ENCODE assay signal across 8 cellular contexts in the genomic region with DNA sequence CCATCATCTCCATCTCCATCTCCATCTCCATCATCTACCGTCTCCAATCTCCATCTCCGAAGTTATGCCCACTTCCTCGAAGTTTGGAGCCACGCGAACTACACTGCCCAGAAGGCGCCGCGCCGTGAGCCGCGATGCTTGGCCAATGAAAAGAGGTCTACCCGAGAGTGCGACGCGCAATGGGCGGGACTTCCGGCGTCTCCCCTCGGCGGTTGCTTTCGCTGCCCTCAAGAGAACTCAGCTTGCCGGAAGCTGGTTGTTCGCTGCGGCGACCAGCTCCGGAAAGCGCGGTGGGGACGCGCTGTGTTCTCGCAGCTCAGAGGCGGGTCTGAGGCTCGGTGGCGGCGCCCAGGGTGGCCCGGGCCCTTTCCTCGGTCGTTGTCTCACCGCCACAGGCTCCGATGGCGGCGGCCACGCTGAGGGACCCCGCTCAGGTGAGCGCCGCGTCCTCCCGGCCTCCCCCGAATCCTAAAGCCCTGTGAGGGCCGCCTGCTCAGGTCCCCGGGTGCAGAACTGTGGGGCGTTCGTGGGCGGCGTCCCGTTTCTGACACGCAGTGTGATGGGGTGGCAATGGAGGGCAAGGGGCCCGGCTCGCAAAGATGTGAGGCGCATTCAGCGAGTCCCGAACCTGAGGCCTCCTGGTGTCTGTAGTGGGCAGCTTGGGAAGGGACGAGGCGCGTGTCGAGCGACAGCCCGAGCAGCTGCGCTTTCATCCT. TPM values are rescaled to one million over a fixed set of nuclear protein-coding genes. Genes with fewer than 3 reads are reported as not detected.
A peak's percentile ranks its signal among the peaks of the same experiment; 100 is the strongest.
DNase-seq lines count a peak whose midpoint lies in the region; ATAC-seq and TF ChIP-seq lines count a peak whose summit lies in the region.
"Not testable (repeated sequence)": the region's sequence is repeated elsewhere in the genome, so short reads cannot be mapped to it uniquely, and the experiment has no call there.

A gene (plus strand): TSS at position 259 of the 716 bp plus-strand sequence. CDS start 143 bp downstream, at position 402.

- H3K9me3 ChIP-seq in colonic mucosa, result not testable (repeated sequence)

- not testable (repeated sequence) for H3K36me3 ChIP-seq in colonic mucosa

- not testable (repeated sequence) for TF ChIP-seq CTCF in colonic mucosa (IDR thresholded peaks at IDR 0.05)

- intact Hi-C loops in colonic mucosa (cut with DNase I); left colon (cut with DNase I, micrococcal nuclease): not testable (repeated sequence)

- peak within 1 kb of the TSS in 1 of 2 donors; percentile 74 for H3K9ac ChIP-seq in colonic mucosa (ENCODE audit: low read depth in 2 of 2, low read length in 2 of 2)

- H3K27me3 ChIP-seq in colonic mucosa, result not testable (repeated sequence)

- not testable (repeated sequence) for H3K4me1 ChIP-seq in colonic mucosa

- peak; percentile 93 for ATAC-seq in HG03378 (IDR thresholded peaks at IDR 0.05; ENCODE audit: unreplicated experiment)
- ATAC-seq in left colon, result peak; percentile 100

- DNase-seq in AG20443 (ENCODE audit: low spot score), result peak; percentile 96
- DNase-seq in NCI-H510A treated with DMSO at 0.1 percent for 48 hours (lab: John Stamatoyannopoulos, UW), result peak; percentile 83
- peak; percentile 91 to 93 for DNase-seq in activated CD4-positive, alpha-beta T cell treated with anti-CD3 and anti-CD28 coated beads for 24 hours (ENCODE audit: low read depth in 2 of 2)
- DNase-seq in colonic mucosa, result peak; percentile 95
- DNase-seq in left colon, result peak; percentile 95 to 99
- DNase-seq in stimulated activated CD4-positive, alpha-beta T cell treated with anti-CD3 and anti-CD28 coated beads, Interleukin-1b, Interleukin-23, amount 100 ng/mL, for 24 hours (ENCODE audit: low read depth in 4 of 4, low spot score in 1 of 4), result peak; percentile 89 to 95 (median 93)

- peak within 1 kb of the TSS; percentile 55 for H3K27ac ChIP-seq in colonic mucosa

- TF ChIP-seq POLR2A in GM19099 (IDR thresholded peaks at IDR 0.05; ENCODE audit: extremely low read depth, insufficient read length, low read depth), result peak; percentile 94

- peak within 1 kb of the TSS; percentile 66 for H3K4me3 ChIP-seq in colonic mucosa

RNA-seq across cellular contexts. Expression of the gene that starts here (rescaled TPM):
- 1 to 10 TPM; 4.7 to 5.3 TPM for total RNA-seq in colonic mucosa
- total RNA-seq in left colon, result 1 to 10 TPM; 2.6 to 5.0 TPM

Comparison
In these comparisons a context has a peak if more than half of its experiments do, and no peak if none do; other contexts are left out.
1. Peak in every context shown above with its lines: DNase-seq, ATAC-seq, H3K4me3 ChIP-seq and H3K27ac ChIP-seq.